In genomic region chr7:92765725-92766124, GRCh38 we compare ENCODE assay signal across 9 cellular contexts.
DNase-seq lines count a peak whose midpoint lies in the region; ATAC-seq and TF ChIP-seq lines count a peak whose summit lies in the region.
"Had no signal": no experiment of that assay in that cellular context is flagged by ENCODE, and none has a peak within 500 bp of the region (broad histone marks: within the 10 kb centered on the region; RNA-seq: fewer than 3 reads in every experiment).

No MANE protein-coding gene starts in this region.

- H3K27ac Mint-ChIP-seq in activated CD8-positive, alpha-beta T cell treated with anti-CD3 and anti-CD28 coated beads, Interleukin-2, amount 10 ng/mL, durations not matched to agents 7 days and 5 days: peak overlapping the region; percentile 14
- no peak overlapping the region for H3K27ac Mint-ChIP-seq in activated CD8-positive, alpha-beta T cell treated with anti-CD3 and anti-CD28 coated beads for 36 hours
- peak overlapping the region; percentile 85 for H3K27ac Mint-ChIP-seq in activated T-helper 1 cell treated with anti-CD3 and anti-CD28 coated beads, Interleukin-12 subunit alpha, Interleukin-12 subunit beta, Interleukin-2, Interleukin-4 antibody, amounts not matched to agents 30 ng/mL and 10 ng/mL and 1 ng/mL, durations not matched to agents 14 hours and 24 hours and 36 hours

- H3K4me1 ChIP-seq in gastroesophageal sphincter: peaks cover 9 to 57% (median 25%) of the 10 kb centered on the region in 3 donors
- H3K4me1 ChIP-seq in stomach smooth muscle (ENCODE audit: control insufficient read depth, insufficient read depth, low read length): peaks cover 17% of the 10 kb centered on the region

- WGBS in gastroesophageal sphincter (ENCODE audit: low coverage in 1 of 2), 2 donors: 20 to 30% methylated on average over 3 of the region's 3 CpGs

- H3K27me3 Mint-ChIP-seq in activated CD8-positive, alpha-beta T cell treated with anti-CD3 and anti-CD28 coated beads, Interleukin-2, amount 10 ng/mL, durations not matched to agents 7 days and 5 days (ENCODE audit: low read depth): no peaks in the 10 kb centered on the region
- no peaks in the 10 kb centered on the region for H3K27me3 Mint-ChIP-seq in activated CD8-positive, alpha-beta T cell treated with anti-CD3 and anti-CD28 coated beads for 36 hours
- no peaks in the 10 kb centered on the region for H3K27me3 Mint-ChIP-seq in activated T-helper 1 cell treated with anti-CD3 and anti-CD28 coated beads, Interleukin-12 subunit alpha, Interleukin-12 subunit beta, Interleukin-2, Interleukin-4 antibody, amounts not matched to agents 30 ng/mL and 10 ng/mL and 1 ng/mL, durations not matched to agents 14 hours and 24 hours and 36 hours (ENCODE audit: insufficient read depth)

- H3K9me3 ChIP-seq in gastroesophageal sphincter (no peaks in the 10 kb centered on the region), stomach smooth muscle (ENCODE audit: control insufficient read depth in 2 of 2, low read length in 2 of 2) (no peaks in the 10 kb centered on the region)

- H3K4me3 ChIP-seq in gastroesophageal sphincter: no peak overlapping the region
- no peak overlapping the region for H3K4me3 ChIP-seq in stomach smooth muscle (ENCODE audit: low read length in 2 of 2)

- H3K4me3 Mint-ChIP-seq in activated CD8-positive, alpha-beta T cell treated with anti-CD3 and anti-CD28 coated beads, Interleukin-2, amount 10 ng/mL, durations not matched to agents 7 days and 5 days: no peak overlapping the region
- H3K4me3 Mint-ChIP-seq in activated CD8-positive, alpha-beta T cell treated with anti-CD3 and anti-CD28 coated beads for 36 hours: no peak overlapping the region
- no peak overlapping the region for H3K4me3 Mint-ChIP-seq in activated T-helper 1 cell treated with anti-CD3 and anti-CD28 coated beads, Interleukin-12 subunit alpha, Interleukin-12 subunit beta, Interleukin-2, Interleukin-4 antibody, amounts not matched to agents 30 ng/mL and 10 ng/mL and 1 ng/mL, durations not matched to agents 14 hours and 24 hours and 36 hours

- H3K27me3 ChIP-seq in gastroesophageal sphincter: no peaks in the 10 kb centered on the region
- no peaks in the 10 kb centered on the region for H3K27me3 ChIP-seq in stomach smooth muscle (ENCODE audit: control insufficient read depth in 1 of 2, insufficient read depth in 2 of 2, low read length in 2 of 2)

- no peaks in the 10 kb centered on the region for H3K9me3 Mint-ChIP-seq in activated CD8-positive, alpha-beta T cell treated with anti-CD3 and anti-CD28 coated beads, Interleukin-2, amount 10 ng/mL, durations not matched to agents 7 days and 5 days (ENCODE audit: insufficient read depth)
- no peaks in the 10 kb centered on the region for H3K9me3 Mint-ChIP-seq in activated CD8-positive, alpha-beta T cell treated with anti-CD3 and anti-CD28 coated beads for 36 hours
- no peaks in the 10 kb centered on the region for H3K9me3 Mint-ChIP-seq in activated T-helper 1 cell treated with anti-CD3 and anti-CD28 coated beads, Interleukin-12 subunit alpha, Interleukin-12 subunit beta, Interleukin-2, Interleukin-4 antibody, amounts not matched to agents 30 ng/mL and 10 ng/mL and 1 ng/mL, durations not matched to agents 14 hours and 24 hours and 36 hours

- no peak for TF ChIP-seq POLR2A in gastroesophageal sphincter (IDR thresholded peaks at IDR 0.05)

- POLR2A ChIA-PET in activated CD8-positive, alpha-beta T cell treated with anti-CD3 and anti-CD28 coated beads, Interleukin-2, amount 10 ng/mL, durations not matched to agents 7 days and 5 days (lab: Charles Lee): interaction anchor here (2.0 kb wide), 1 partner anchor 10 kb away, joined by 5 read pairs; no protein-coding TSS in a partner anchor
- POLR2A ChIA-PET in activated CD8-positive, alpha-beta T cell treated with anti-CD3 and anti-CD28 coated beads for 36 hours (lab: Charles Lee): interaction anchor here (1.4 kb wide), 1 partner anchor 50 kb away, joined by 4 read pairs; no protein-coding TSS in a partner anchor

- peaks cover 37% of the 10 kb centered on the region for H3K4me1 Mint-ChIP-seq in activated CD8-positive, alpha-beta T cell treated with anti-CD3 and anti-CD28 coated beads, Interleukin-2, amount 10 ng/mL, durations not matched to agents 7 days and 5 days (ENCODE audit: low read depth)
- H3K4me1 Mint-ChIP-seq in activated CD8-positive, alpha-beta T cell treated with anti-CD3 and anti-CD28 coated beads for 36 hours (ENCODE audit: low read depth): peaks cover 67% of the 10 kb centered on the region
- peaks cover 83% of the 10 kb centered on the region for H3K4me1 Mint-ChIP-seq in activated T-helper 1 cell treated with anti-CD3 and anti-CD28 coated beads, Interleukin-12 subunit alpha, Interleukin-12 subunit beta, Interleukin-2, Interleukin-4 antibody, amounts not matched to agents 30 ng/mL and 10 ng/mL and 1 ng/mL, durations not matched to agents 14 hours and 24 hours and 36 hours (ENCODE audit: low read depth)

- CTCF ChIA-PET in activated CD8-positive, alpha-beta T cell treated with anti-CD3 and anti-CD28 coated beads, Interleukin-2, amount 10 ng/mL, durations not matched to agents 7 days and 5 days (lab: Charles Lee): interaction anchor here (0.9 to 1.7 kb wide), 4 partner anchors 14 to 175 kb away, joined by 3 to 4 read pairs (median 4); no protein-coding TSS in a partner anchor
- CTCF ChIA-PET in activated CD8-positive, alpha-beta T cell treated with anti-CD3 and anti-CD28 coated beads for 36 hours (lab: Charles Lee): interaction anchor here (1.5 to 3.4 kb wide), 4 partner anchors 11 to 146 kb away, joined by 4 to 14 read pairs (median 6); no protein-coding TSS in a partner anchor

- peaks cover 64% of the 10 kb centered on the region for H3K36me3 Mint-ChIP-seq in activated CD8-positive, alpha-beta T cell treated with anti-CD3 and anti-CD28 coated beads, Interleukin-2, amount 10 ng/mL, durations not matched to agents 7 days and 5 days (ENCODE audit: low read depth)
- H3K36me3 Mint-ChIP-seq in activated CD8-positive, alpha-beta T cell treated with anti-CD3 and anti-CD28 coated beads for 36 hours (ENCODE audit: low read depth): peaks cover 52% of the 10 kb centered on the region
- H3K36me3 Mint-ChIP-seq in activated T-helper 1 cell treated with anti-CD3 and anti-CD28 coated beads, Interleukin-12 subunit alpha, Interleukin-12 subunit beta, Interleukin-2, Interleukin-4 antibody, amounts not matched to agents 30 ng/mL and 10 ng/mL and 1 ng/mL, durations not matched to agents 14 hours and 24 hours and 36 hours (ENCODE audit: low read depth): peaks cover 62% of the 10 kb centered on the region

- H3K36me3 ChIP-seq in gastroesophageal sphincter (no peaks in the 10 kb centered on the region), stomach smooth muscle (ENCODE audit: control insufficient read depth in 2 of 2, insufficient read depth in 2 of 2, low read length in 2 of 2) (no peaks in the 10 kb centered on the region)

- intact Hi-C loops in activated CD8-positive, alpha-beta T cell treated with anti-CD3 and anti-CD28 coated beads for 36 hours (cut with micrococcal nuclease): loop anchor here (5.0 kb wide), 1 partner anchor 47 kb away; no protein-coding TSS in a partner anchor
- intact Hi-C loops in activated T-helper 1 cell treated with anti-CD3 and anti-CD28 coated beads, Interleukin-12 subunit alpha, Interleukin-12 subunit beta, Interleukin-2, Interleukin-4 antibody, amounts not matched to agents 30 ng/mL and 10 ng/mL and 1 ng/mL, durations not matched to agents 14 hours and 24 hours and 36 hours (cut with micrococcal nuclease): no loop called here

- H3K9ac ChIP-seq in stomach smooth muscle (ENCODE audit: low read length in 2 of 2): peak overlapping the region in 1 of 2 donors; percentile 19

- no peak for TF ChIP-seq CTCF in activated CD8-positive, alpha-beta T cell treated with anti-CD3 and anti-CD28 coated beads for 36 hours (IDR thresholded peaks at IDR 0.05)
- TF ChIP-seq CTCF in gastroesophageal sphincter (IDR thresholded peaks at IDR 0.05): no peak

- no peak for ATAC-seq in activated CD8-positive, alpha-beta T cell treated with anti-CD3 and anti-CD28 coated beads, Interleukin-2, amount 10 ng/mL, durations not matched to agents 7 days and 5 days
- no peak for ATAC-seq in activated CD8-positive, alpha-beta T cell treated with anti-CD3 and anti-CD28 coated beads for 36 hours
- ATAC-seq in gastroesophageal sphincter (peak; percentile 60), HG02973 (IDR thresholded peaks at IDR 0.05; ENCODE audit: unreplicated experiment) (no peak)

- TF ChIP-seq EP300 in gastroesophageal sphincter (IDR thresholded peaks at IDR 0.05): no peak

- H3K27ac ChIP-seq in gastroesophageal sphincter: peak overlapping the region; percentile 79 to 86 (median 84)
- H3K27ac ChIP-seq in stomach smooth muscle (ENCODE audit: low read length): peak overlapping the region; percentile 37

- DNase-seq in activated CD8-positive, alpha-beta T cell treated with anti-CD3 and anti-CD28 coated beads, Interleukin-2, amount 10 ng/mL, durations not matched to agents 7 days and 5 days: no peak
- no peak for DNase-seq in activated CD8-positive, alpha-beta T cell treated with anti-CD3 and anti-CD28 coated beads for 36 hours
- DNase-seq in activated T-helper 1 cell treated with anti-CD3 and anti-CD28 coated beads, Interleukin-12 subunit alpha, Interleukin-12 subunit beta, Interleukin-2, Interleukin-4 antibody, amounts not matched to agents 30 ng/mL and 10 ng/mL and 1 ng/mL, durations not matched to agents 14 hours and 24 hours and 36 hours (ENCODE audit: low spot score): no peak
- DNase-seq in stimulated activated CD4-positive, alpha-beta T cell treated with anti-CD3 and anti-CD28 coated beads, Interleukin-12 subunit alpha, Interleukin-12 subunit beta, amount 100 ng/mL, for 4 hours: no peak
- no peak for DNase-seq in NCI-H187 (lab: John Stamatoyannopoulos, UW)
- DNase-seq: AML-193 had no signal
